Comparison of ENCODE assay signal across 8 cellular contexts in the genomic region with DNA sequence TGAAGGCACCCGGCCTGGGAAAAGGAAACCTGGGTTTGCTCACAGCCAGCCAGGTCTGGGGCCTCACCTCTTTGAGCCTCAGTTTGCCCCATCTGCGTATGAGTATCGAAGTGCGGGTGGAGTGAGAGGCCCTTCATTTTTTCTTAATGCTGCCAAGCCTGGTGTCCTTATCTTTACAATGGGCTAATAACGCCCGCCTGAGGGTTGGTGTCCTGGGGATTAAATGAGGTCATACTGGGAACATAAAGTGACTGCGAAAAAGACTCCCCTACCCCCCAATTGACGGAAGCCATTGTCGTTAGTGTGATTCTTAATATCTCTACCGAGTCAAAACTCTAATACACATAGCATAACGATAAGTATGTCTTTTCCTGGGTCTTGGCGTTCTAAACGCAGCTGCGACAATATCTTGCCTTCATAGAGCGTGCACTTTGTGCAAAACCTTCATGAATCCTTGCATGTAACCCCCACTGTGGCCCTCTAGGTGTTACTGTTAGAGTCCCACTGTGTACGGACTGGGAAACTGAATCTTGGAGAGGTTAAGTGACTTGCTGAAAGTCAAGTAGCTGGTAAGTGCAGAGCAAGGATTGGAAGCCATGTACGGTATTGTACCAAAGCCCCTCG. TPM values are rescaled to one million over a fixed set of nuclear protein-coding genes. Genes with fewer than 3 reads are reported as not detected.
A peak's percentile ranks its signal among the peaks of the same experiment; 100 is the strongest.
DNase-seq lines count a peak whose midpoint lies in the region; ATAC-seq, FAIRE-seq and TF ChIP-seq lines count a peak whose summit lies in the region.
"Had no signal": no experiment of that assay in that cellular context is flagged by ENCODE, and none has a peak within 500 bp of the region (broad histone marks: within the 10 kb centered on the region; RNA-seq: fewer than 3 reads in every experiment).

No MANE protein-coding gene starts in this region.

- intact Hi-C loops in breast epithelium (cut with DNase I; ENCODE audit: low total_unique reads) (no loop called here), HepG2 (cut with micrococcal nuclease; ENCODE audit: unreplicated experiment) (loop anchor here (2.0 to 5.0 kb wide), 2 partner anchors 77 to 97 kb away; no protein-coding TSS in a partner anchor), left colon (cut with DNase I, micrococcal nuclease) (no loop called here)

- TF ChIP-seq EP300 in HepG2 (IDR thresholded peaks at IDR 0.05; ENCODE audit: low read depth in 2 of 2, low read length in 2 of 2) (no peak), HepG2 (CRISPR knock-in tag; IDR thresholded peaks at IDR 0.05; ENCODE audit: borderline replicate concordance) (no peak), suprapubic skin (IDR thresholded peaks at IDR 0.05) (no peak)

- no peak for FAIRE-seq in HepG2 (lab: Jason Lieb, UNC)
- FAIRE-seq in GM19239 (lab: Jason Lieb, UNC): no peak

- WGBS in HepG2 (ENCODE audit: low lambda C conversion rate): 65% methylated on average over 17 of the region's 18 CpGs
- 73% methylated on average over 18 of the region's 18 CpGs for WGBS in suprapubic skin

- H3K9me2 ChIP-seq in MM.1S (replicated peaks; ENCODE audit: insufficient read depth, low read length): no peaks in the 10 kb centered on the region

- in situ Hi-C loops in HepG2 (cut with HindIII; ENCODE audit: extremely low pct_ligation_motif_present, low pct_unique_long_range_greater_than_20kb): no loop called here

- no peak overlapping the region for H3K9ac ChIP-seq in MM.1S (ENCODE audit: low read length)
- no peak overlapping the region for H3K9ac ChIP-seq in HepG2 (ENCODE audit: insufficient read depth, low read depth, low read length)

- no peak for ATAC-seq in HepG2
- ATAC-seq in left colon: no peak

- no peak for TF ChIP-seq CTCF in MM.1S (IDR thresholded peaks at IDR 0.05; ENCODE audit: low read length)
- TF ChIP-seq CTCF in breast epithelium (IDR thresholded peaks at IDR 0.05): no peak
- no peak for TF ChIP-seq CTCF in HepG2 (CRISPR knock-in tag; IDR thresholded peaks at IDR 0.05)
- TF ChIP-seq CTCF in suprapubic skin (IDR thresholded peaks at IDR 0.05): no peak

- no peak for TF ChIP-seq POLR2A in breast epithelium (IDR thresholded peaks at IDR 0.05)
- TF ChIP-seq POLR2A in HepG2 (IDR thresholded peaks at IDR 0.05; ENCODE audit: insufficient read depth in 1 of 2, low read depth in 2 of 2, low read length in 2 of 2): no peak
- TF ChIP-seq POLR2A in suprapubic skin (IDR thresholded peaks at IDR 0.05): no peak

- TF ChIP-seq RAD21 in HepG2 (CRISPR knock-in tag; IDR thresholded peaks at IDR 0.05): no peak

- POLR2A ChIA-PET in HepG2 (lab: Yijun Ruan, JAX): no interaction called here

- BruUV-seq in HepG2 (replicated peaks; lab: Mats Ljungman, UMichigan): no TSS peak

- no peak overlapping the region for H3K27ac ChIP-seq in MM.1S (ENCODE audit: low read length)
- peak overlapping the region; percentile 76 to 93 for H3K27ac ChIP-seq in breast epithelium
- H3K27ac ChIP-seq in HepG2 (ENCODE audit: extremely low read length, insufficient read depth, low read length): no peak overlapping the region
- peak overlapping the region; percentile 36 for H3K27ac ChIP-seq in suprapubic skin
- H3K27ac ChIP-seq: neutrophil had no signal

- H3F3A ChIP-seq in MM.1S (ENCODE audit: insufficient read depth, low read length): no peaks in the 10 kb centered on the region

- no peaks in the 10 kb centered on the region for H4K20me1 ChIP-seq in MM.1S (ENCODE audit: insufficient read depth, low read length)
- H4K20me1 ChIP-seq in HepG2 (ENCODE audit: insufficient read depth, low read length): 0 out of 2 replicates have a peak, but pooled peaks cover 4% of the 10 kb centered on the region

- H2AFZ ChIP-seq in MM.1S (ENCODE audit: low read length) (no peak overlapping the region), HepG2 (ENCODE audit: low read length) (no peak overlapping the region)

- no peaks in the 10 kb centered on the region for H3K27me3 ChIP-seq in MM.1S (replicated peaks; ENCODE audit: insufficient read depth, low read length)
- no peaks in the 10 kb centered on the region for H3K27me3 ChIP-seq in breast epithelium
- H3K27me3 ChIP-seq in HepG2 (ENCODE audit: control insufficient read depth in 1 of 2, insufficient read depth in 2 of 2, low read length in 2 of 2): peaks cover 2 to 30% of the 10 kb centered on the region in 2 experiments; a peak in 4 of 5 replicates
- peaks cover 3% of the 10 kb centered on the region for H3K27me3 ChIP-seq in suprapubic skin

- CTCF ChIA-PET in HepG2 (lab: Yijun Ruan, JAX; ENCODE audit: low intra/inter-chr PET ratio, low total read pairs): no interaction called here

- H3K9me3 ChIP-seq in MM.1S (replicated peaks; ENCODE audit: insufficient read depth, low read length) (no peaks in the 10 kb centered on the region), breast epithelium (no peaks in the 10 kb centered on the region), HepG2 (ENCODE audit: low read length) (peaks cover 2% of the 10 kb centered on the region), suprapubic skin (no peaks in the 10 kb centered on the region)
- H3K9me3 ChIP-seq: neutrophil had no signal

- H3K36me3 ChIP-seq in MM.1S (replicated peaks; ENCODE audit: insufficient read depth, low read length): no peaks in the 10 kb centered on the region
- H3K36me3 ChIP-seq in breast epithelium: no peaks in the 10 kb centered on the region
- no peaks in the 10 kb centered on the region for H3K36me3 ChIP-seq in HepG2 (replicated peaks in 1 of 2; ENCODE audit: control insufficient read depth in 1 of 2, insufficient read depth in 2 of 2, low read length in 2 of 2)
- H3K36me3 ChIP-seq in suprapubic skin: no peaks in the 10 kb centered on the region
- H3K36me3 ChIP-seq: neutrophil had no signal

- H3K4me3 ChIP-seq in MM.1S (ENCODE audit: low read length) (peak overlapping the region; percentile 30; the same call in 1 of the 2 replicates), breast epithelium (peak overlapping the region; percentile 65 to 90 (median 66)), HepG2 (replicated peaks in 1 of 3; ENCODE audit: insufficient read depth in 1 of 3, low read depth in 2 of 3, low read length in 3 of 3) (peak overlapping the region; percentile 11 to 70 (median 38); a peak in 4 of 6 replicates), suprapubic skin (peak overlapping the region; percentile 60)

- H3K4me1 ChIP-seq in MM.1S (ENCODE audit: low read length) (no peaks in the 10 kb centered on the region), breast epithelium (peaks cover 0 to 8% of the 10 kb centered on the region in 2 donors), HepG2 (ENCODE audit: insufficient read depth, low read length) (peaks cover 18% of the 10 kb centered on the region), suprapubic skin (peaks cover 12% of the 10 kb centered on the region)

- DNase-seq in MM.1S (no peak), breast epithelium (ENCODE audit: low spot score in 2 of 2) (no peak), HepG2 (ENCODE audit: low spot score) (no peak), suprapubic skin (ENCODE audit: low spot score in 2 of 2) (no peak), HuH-7.5 (ENCODE audit: low spot score) (no peak), GM19239 (ENCODE audit: insufficient read length, low spot score) (no peak), left colon (no peak)

- H3K4me2 ChIP-seq in MM.1S (ENCODE audit: low read depth, low read length) (peak overlapping the region; percentile 29; the same call in 1 of the 2 replicates), HepG2 (ENCODE audit: low read depth, low read length) (peak overlapping the region; percentile 65)

- H3K79me2 ChIP-seq in MM.1S (ENCODE audit: low read length) (no peaks in the 10 kb centered on the region), HepG2 (ENCODE audit: insufficient read depth, low read length) (peaks cover 3% of the 10 kb centered on the region)

TF ChIP-seq in HepG2, 621 proteins besides CTCF, POLR2A, EP300 and RAD21 (continues in another document):
- TF ChIP-seq, protein P1, sequence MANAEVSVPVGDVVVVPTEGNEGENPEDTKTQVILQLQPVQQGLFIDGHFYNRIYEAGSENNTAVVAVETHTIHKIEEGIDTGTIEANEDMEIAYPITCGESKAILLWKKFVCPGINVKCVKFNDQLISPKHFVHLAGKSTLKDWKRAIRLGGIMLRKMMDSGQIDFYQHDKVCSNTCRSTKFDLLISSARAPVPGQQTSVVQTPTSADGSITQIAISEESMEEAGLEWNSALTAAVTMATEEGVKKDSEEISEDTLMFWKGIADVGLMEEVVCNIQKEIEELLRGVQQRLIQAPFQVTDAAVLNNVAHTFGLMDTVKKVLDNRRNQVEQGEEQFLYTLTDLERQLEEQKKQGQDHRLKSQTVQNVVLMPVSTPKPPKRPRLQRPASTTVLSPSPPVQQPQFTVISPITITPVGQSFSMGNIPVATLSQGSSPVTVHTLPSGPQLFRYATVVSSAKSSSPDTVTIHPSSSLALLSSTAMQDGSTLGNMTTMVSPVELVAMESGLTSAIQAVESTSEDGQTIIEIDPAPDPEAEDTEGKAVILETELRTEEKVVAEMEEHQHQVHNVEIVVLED (CRISPR knock-in tag; IDR thresholded peaks at IDR 0.05; ENCODE audit: borderline replicate concordance): no peak
- 0 out of 2 replicates have a peak, but pooled peaks have one; percentile 31 for TF ChIP-seq ZNF629 (CRISPR knock-in tag; conservative IDR thresholded peaks at IDR 0.05)

RNA-seq across cellular contexts. Expression of a gene that starts 11.4 kb away (rescaled TPM):
- 10 to 100 TPM; 56.8 to 71.1 (median 61.2) TPM for total RNA-seq in breast epithelium
- 6.8 and 8.3 TPM in 2 replicates for total RNA-seq in HepG2 (2016; rRNA removed; fragmentation: Illumina TruSeq; extraction: Trizol)
- 5.3 and 6.7 TPM in 2 replicates for total RNA-seq in HepG2 (2016; cell fraction: cytosol; rRNA removed; fragmentation: Illumina TruSeq; extraction: Trizol; ENCODE audit: low read depth)
- 6.0 and 6.8 TPM in 2 replicates for total RNA-seq in HepG2 (2016; cell fraction: insoluble cytoplasmic fraction; rRNA removed; fragmentation: Illumina TruSeq; extraction: Trizol)
- total RNA-seq in HepG2 (2016; cell fraction: membrane; rRNA removed; fragmentation: Illumina TruSeq; extraction: Trizol): 5.8 and 7.2 TPM in 2 replicates
- 9.6 and 9.8 TPM in 2 replicates for total RNA-seq in HepG2 (2016; cell fraction: nucleus; rRNA removed; fragmentation: Illumina TruSeq; extraction: Trizol)
- 4.0 and 5.6 TPM in 2 replicates for polyA plus RNA-seq in HepG2 (2011; rRNA removed)
- 3.2 and 4.2 TPM in 2 replicates for polyA plus RNA-seq in HepG2 (2011; cell fraction: cytosol; rRNA removed)
- 10.8 and 14.7 TPM in 2 replicates for polyA plus RNA-seq in HepG2 (2011; cell fraction: nucleus; rRNA removed)
- polyA plus RNA-seq in HepG2 (2012): 5.0 and 10.6 TPM in 2 replicates
- polyA plus RNA-seq in HepG2 (2016; cell fraction: cytosol; fragmentation: Illumina TruSeq; extraction: Trizol; ENCODE audit: low read depth): 2.0 and 2.5 TPM in 2 replicates
- 5.9 and 7.3 TPM in 2 replicates for polyA plus RNA-seq in HepG2 (2016; cell fraction: insoluble cytoplasmic fraction; fragmentation: Illumina TruSeq; extraction: Trizol; ENCODE audit: low read depth)
- 3.6 and 4.4 TPM in 2 replicates for polyA plus RNA-seq in HepG2 (2016; cell fraction: membrane; fragmentation: Illumina TruSeq; extraction: Trizol; ENCODE audit: low read depth)
- polyA plus RNA-seq in HepG2 (2016; cell fraction: nucleus; fragmentation: Illumina TruSeq; extraction: Trizol; ENCODE audit: insufficient read depth, low read depth): 13.4 and 14.4 TPM in 2 replicates
- 14.7 and 40.4 TPM in 2 replicates for polyA minus RNA-seq in HepG2 (2011; rRNA and poly(A)+ RNA removed; ENCODE audit: low replicate concordance)
- polyA minus RNA-seq in HepG2 (2011; cell fraction: cytosol; rRNA and poly(A)+ RNA removed): 7.3 and 9.2 TPM in 2 replicates
- polyA minus RNA-seq in HepG2 (2011; cell fraction: nucleus; rRNA and poly(A)+ RNA removed): 26.9 and 31.1 TPM in 2 replicates
- total RNA-seq in suprapubic skin: 10 to 100 TPM in 2 of 4 donors, 1 to 10 TPM in 2; 7.8 to 56.2 (median 11.5) TPM
- 10 to 100 TPM; 13.8 to 16.1 TPM for total RNA-seq in left colon

Comparison
In these comparisons a context has a peak if more than half of its experiments do, and no peak if none do; other contexts are left out.
1. H3K27ac ChIP-seq: peak in breast epithelium (2 of 2) and suprapubic skin (single experiment); none in MM.1S (single experiment) and HepG2 (single experiment).
2. Peak in every context shown above with its lines, with median percentiles within 50 percentile points of each other: H3K4me3 ChIP-seq.